In genomic region chr17:7886227-7887037, GRCh38 we compare ENCODE assay signal across 8 cellular contexts. TPM values are rescaled to one million over a fixed set of nuclear protein-coding genes. Genes with fewer than 3 reads are reported as not detected.
DNase-seq lines count a peak whose midpoint lies in the region; ATAC-seq, FAIRE-seq and TF ChIP-seq lines count a peak whose summit lies in the region.

No MANE protein-coding gene starts in this region.

- POLR2A ChIA-PET in A549 (lab: Yijun Ruan, JAX): interaction anchor here (0.6 to 1.8 kb wide), 4 partner anchors 10 to 148 kb away, joined by 3 to 8 read pairs (median 4); partner anchors contain the start of gene NAA38

- peaks cover 26% of the 10 kb centered on the region for H3K36me3 Mint-ChIP-seq in activated naive CD4-positive, alpha-beta T cell treated with anti-CD3 and anti-CD28 coated beads, Interleukin-2, amount 10 ng/mL, durations not matched to agents 7 days and 5 days

- TF ChIP-seq EP300 in A549 (IDR thresholded peaks at IDR 0.05): no peak

- H3K27me3 Mint-ChIP-seq in activated naive CD4-positive, alpha-beta T cell treated with anti-CD3 and anti-CD28 coated beads, Interleukin-2, amount 10 ng/mL, durations not matched to agents 7 days and 5 days: no peaks in the 10 kb centered on the region

- under 1% methylated on average over 29 of the region's 30 CpGs for WGBS in A549 (ENCODE audit: missing lambda C conversion rate)
- WGBS in small intestine, 3 donors: 1 to 2% (median 2%) methylated on average over 30 of the region's 30 CpGs

- TF ChIP-seq CTCF in A549 (IDR thresholded peaks at IDR 0.05): no peak

- H3K4me1 ChIP-seq in A549 (peaks cover 38% of the 10 kb centered on the region), small intestine (ENCODE audit: control insufficient read depth in 2 of 2, insufficient read depth in 1 of 2, low read depth in 1 of 2, low read length in 1 of 2) (peaks cover 5 to 24% of the 10 kb centered on the region in 2 donors)

- FAIRE-seq in A549 (lab: Jason Lieb, UNC) (peak; percentile 43), small intestine (lab: Jason Lieb, UNC) (no peak)

- H3K27ac ChIP-seq in A549 (peak overlapping the region; percentile 98), small intestine (ENCODE audit: low read depth in 1 of 2, low read length in 1 of 2) (peak overlapping the region; percentile 66 to 93)

- no peaks in the 10 kb centered on the region for H3K9me3 ChIP-seq in A549
- H3K9me3 ChIP-seq in small intestine (ENCODE audit: control insufficient read depth, low read depth): no peaks in the 10 kb centered on the region

- no peak overlapping the region for H3K27ac Mint-ChIP-seq in activated naive CD4-positive, alpha-beta T cell treated with anti-CD3 and anti-CD28 coated beads, Interleukin-2, amount 10 ng/mL, durations not matched to agents 7 days and 5 days

- H3K27me3 ChIP-seq in small intestine (ENCODE audit: control insufficient read depth in 2 of 2, insufficient read depth in 2 of 2, low read length in 2 of 2): no peaks in the 10 kb centered on the region

- ATAC-seq in A549: peak; percentile 27 to 40; a peak in 5 of 6 replicates
- ATAC-seq in GM21825 (IDR thresholded peaks at IDR 0.05; ENCODE audit: unreplicated experiment): peak; percentile 3
- no peak for ATAC-seq in HG03025 (IDR thresholded peaks at IDR 0.05; ENCODE audit: low FRiP score, unreplicated experiment)

- TF ChIP-seq RAD21 in A549 (conservative IDR thresholded peaks at IDR 0.05 in 1 of 2, IDR thresholded peaks at IDR 0.05 in 1 of 2): no peak

- no peaks in the 10 kb centered on the region for H3K9me3 Mint-ChIP-seq in activated naive CD4-positive, alpha-beta T cell treated with anti-CD3 and anti-CD28 coated beads, Interleukin-2, amount 10 ng/mL, durations not matched to agents 7 days and 5 days

- TF ChIP-seq POLR2A in A549 (IDR thresholded peaks at IDR 0.05; ENCODE audit: low read length): peak; percentile 20; the same call in 1 of the 2 replicates

- peak; percentile 51 to 69 for DNase-seq in A549 (ENCODE audit: low read depth in 1 of 2, low spot score in 1 of 2)
- DNase-seq in RPMI7951 (ENCODE audit: low read depth): peak; percentile 11
- peak; percentile 73 for DNase-seq in activated naive CD4-positive, alpha-beta T cell treated with anti-CD3 and anti-CD28 coated beads, Interleukin-2, amount 10 ng/mL, durations not matched to agents 7 days and 5 days
- DNase-seq in hepatic stellate cell (ENCODE audit: low spot score): peak; percentile 52
- peak; percentile 38 for DNase-seq in small intestine
- no peak for DNase-seq in kidney glomerular epithelial cell (lab: John Stamatoyannopoulos, UW)

- H3K4me3 ChIP-seq in A549 (peak overlapping the region; percentile 70), small intestine (ENCODE audit: low read depth in 1 of 2, low read length in 2 of 2) (peak overlapping the region; percentile 68 to 86)

- H3K4me2 ChIP-seq in A549: peak overlapping the region; percentile 92

- H3K36me3 ChIP-seq in small intestine (ENCODE audit: control insufficient read depth in 2 of 2, insufficient read depth in 2 of 2, low read length in 2 of 2): peaks cover 4 to 5% of the 10 kb centered on the region in 2 donors

- peaks cover 15% of the 10 kb centered on the region for H3K4me1 Mint-ChIP-seq in activated naive CD4-positive, alpha-beta T cell treated with anti-CD3 and anti-CD28 coated beads, Interleukin-2, amount 10 ng/mL, durations not matched to agents 7 days and 5 days

- CTCF ChIA-PET in A549 (lab: Yijun Ruan, JAX): interaction anchor here (1.2 to 1.4 kb wide), 5 partner anchors 12 to 171 kb away, joined by 3 to 7 read pairs (median 4); no protein-coding TSS in a partner anchor
- CTCF ChIA-PET in activated naive CD4-positive, alpha-beta T cell treated with anti-CD3 and anti-CD28 coated beads, Interleukin-2, amount 10 ng/mL, durations not matched to agents 7 days and 5 days (lab: Charles Lee): interaction anchor here (1.0 to 1.5 kb wide), 4 partner anchors 10 to 103 kb away, joined by 3 to 5 read pairs (median 3); no protein-coding TSS in a partner anchor

- H3K4me3 Mint-ChIP-seq in activated naive CD4-positive, alpha-beta T cell treated with anti-CD3 and anti-CD28 coated beads, Interleukin-2, amount 10 ng/mL, durations not matched to agents 7 days and 5 days: no peak overlapping the region

TF ChIP-seq in A549, 52 proteins besides CTCF, POLR2A, EP300 and RAD21:
- 0 out of 2 replicates have a peak, but pooled peaks have one; percentile 3 for TF ChIP-seq MAZ (IDR thresholded peaks at IDR 0.05; ENCODE audit: borderline replicate concordance, low read depth, low read length)
- peak; percentile 17 for TF ChIP-seq CHD2 (IDR thresholded peaks at IDR 0.05; ENCODE audit: low read length, partially characterized antibody)
- TF ChIP-seq MAX (IDR thresholded peaks at IDR 0.05): peak; percentile 11
- TF ChIP-seq RFX5 (IDR thresholded peaks at IDR 0.05): no peak

RNA-seq across cellular contexts. Expression of gene CHD3, which starts 2.2 kb away (rescaled TPM):
- polyA plus RNA-seq in A549 (2011; rRNA removed) (56.3 and 69.7 TPM in 2 replicates), A549 (2017; fragmentation: RNase III; extraction: RNeasy Plus Mini Kit Qiagen cat#74134 plus additional on column Dnase treatment) (88.0 to 113 TPM (median 111 TPM) in 3 replicates), small intestine (10 to 100 TPM; 23.7 to 60.4 (median 25.7) TPM)
- polyA plus RNA-seq in A549 (2012; cell fraction: cytosol; rRNA removed): 65.2 and 89.0 TPM in 2 replicates
- 224 and 249 TPM in 2 replicates for polyA plus RNA-seq in A549 (2012; cell fraction: nucleus; rRNA removed)
- polyA minus RNA-seq in A549 (2011; rRNA and poly(A)+ RNA removed): 139 and 156 TPM in 2 replicates
- total RNA-seq in RPMI7951 (2014; rRNA removed; shearing (Covaris generic)): 20.3 and 30.8 TPM in 2 replicates

RNA-seq across cellular contexts. Expression of gene CYB5D1, which starts 28.6 kb away (rescaled TPM):
- polyA plus RNA-seq in A549 (2011; rRNA removed) (17.7 and 20.4 TPM in 2 replicates), A549 (2017; fragmentation: RNase III; extraction: RNeasy Plus Mini Kit Qiagen cat#74134 plus additional on column Dnase treatment) (26.4 to 28.2 TPM (median 28.1 TPM) in 3 replicates), small intestine (1 to 10 TPM; 4.9 to 7.9 (median 4.9) TPM)
- polyA plus RNA-seq in A549 (2012; cell fraction: cytosol; rRNA removed): 15.8 and 19.3 TPM in 2 replicates
- polyA plus RNA-seq in A549 (2012; cell fraction: nucleus; rRNA removed): 16.0 and 16.3 TPM in 2 replicates
- polyA minus RNA-seq in A549 (2011; rRNA and poly(A)+ RNA removed): 10.9 and 13.0 TPM in 2 replicates
- total RNA-seq in RPMI7951 (2014; rRNA removed; shearing (Covaris generic)): 5.7 and 6.1 TPM in 2 replicates

RNA-seq across cellular contexts. Expression of gene NAA38, which starts 29.1 kb away (rescaled TPM):
- polyA plus RNA-seq in A549 (2011; rRNA removed) (98.9 and 102 TPM in 2 replicates), A549 (2017; fragmentation: RNase III; extraction: RNeasy Plus Mini Kit Qiagen cat#74134 plus additional on column Dnase treatment) (268 to 287 TPM (median 275 TPM) in 3 replicates), small intestine (100 to 1,000 TPM in 1 of 3 donors, 10 to 100 TPM in 2; 70.0 to 142 (median 76.7) TPM)
- polyA plus RNA-seq in A549 (2012; cell fraction: cytosol; rRNA removed): 518 TPM in 2 replicates
- 332 and 388 TPM in 2 replicates for polyA plus RNA-seq in A549 (2012; cell fraction: nucleus; rRNA removed)
- polyA minus RNA-seq in A549 (2011; rRNA and poly(A)+ RNA removed): 18.6 and 32.8 TPM in 2 replicates
- 94.4 and 110 TPM in 2 replicates for total RNA-seq in RPMI7951 (2014; rRNA removed; shearing (Covaris generic))

RNA-seq across cellular contexts. Expression of gene RNF227, which starts 29.7 kb away (rescaled TPM):
- polyA plus RNA-seq in A549 (2011; rRNA removed): 2.1 and 2.4 TPM in 2 replicates
- polyA plus RNA-seq in A549 (2012; cell fraction: cytosol; rRNA removed): 3.2 and 6.1 TPM in 2 replicates
- polyA plus RNA-seq in A549 (2012; cell fraction: nucleus; rRNA removed): 3.4 and 3.5 TPM in 2 replicates
- 1.7 to 4.1 TPM (median 3.7 TPM) in 3 replicates for polyA plus RNA-seq in A549 (2017; fragmentation: RNase III; extraction: RNeasy Plus Mini Kit Qiagen cat#74134 plus additional on column Dnase treatment)
- polyA minus RNA-seq in A549 (2011; rRNA and poly(A)+ RNA removed): 0.62 and 0.63 TPM in 2 replicates
- 2.3 and 7.8 TPM in 2 replicates for total RNA-seq in RPMI7951 (2014; rRNA removed; shearing (Covaris generic))
- 1 to 10 TPM; 1.9 to 2.7 (median 2.2) TPM for polyA plus RNA-seq in small intestine

RNA-seq across cellular contexts. Expression of gene TMEM88, which starts 31.6 kb away (rescaled TPM):
- 0.48 and 0.57 TPM in 2 replicates for polyA plus RNA-seq in A549 (2011; rRNA removed)
- 0.29 and 0.44 TPM in 2 replicates for polyA plus RNA-seq in A549 (2012; cell fraction: cytosol; rRNA removed)
- polyA plus RNA-seq in A549 (2012; cell fraction: nucleus; rRNA removed): 11.6 and 16.8 TPM in 2 replicates
- 0.17 to 0.73 TPM (median 0.33 TPM) in 3 replicates for polyA plus RNA-seq in A549 (2017; fragmentation: RNase III; extraction: RNeasy Plus Mini Kit Qiagen cat#74134 plus additional on column Dnase treatment)
- 0.54 TPM in 1 of 2 replicates, not detected in the other for polyA minus RNA-seq in A549 (2011; rRNA and poly(A)+ RNA removed)
- not detected in 2 replicates for total RNA-seq in RPMI7951 (2014; rRNA removed; shearing (Covaris generic))
- polyA plus RNA-seq in small intestine: 10 to 100 TPM in 1 of 3 donors, 1 to 10 TPM in 2; 3.8 to 17.5 (median 8.9) TPM
